Comparison of ENCODE assay signal across 1 cellular context in the genomic region with DNA sequence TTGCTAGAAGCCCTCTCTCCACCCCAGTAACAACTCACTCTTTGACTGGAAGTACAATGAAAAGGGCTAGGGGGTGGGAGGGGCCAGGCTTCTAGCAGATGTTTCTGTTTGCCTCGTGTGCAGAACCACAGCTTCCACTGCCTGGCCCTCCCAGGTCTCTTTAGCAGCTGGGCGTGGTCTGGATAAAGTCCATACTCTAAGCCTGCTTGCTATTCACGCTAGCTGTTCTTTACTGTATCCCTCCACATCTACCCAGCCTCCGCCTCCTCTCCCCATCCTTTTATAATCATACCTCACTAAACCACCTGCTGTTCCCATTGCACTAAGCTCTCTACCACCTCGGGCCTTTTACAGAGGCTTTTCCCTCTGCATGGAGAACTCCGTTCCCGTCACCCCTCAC.
TF ChIP-seq lines count a peak whose summit lies in the region.

No MANE protein-coding gene starts in this region.

TF ChIP-seq in HEK293, 187 proteins besides CTCF, POLR2A, EP300 and RAD21 (continued from another document):
- no peak for TF ChIP-seq EGR2 (tag by site-specific recombination; IDR thresholded peaks at IDR 0.05; ENCODE audit: low read depth)
- TF ChIP-seq KLF10 (tag by site-specific recombination; IDR thresholded peaks at IDR 0.05): no peak
- TF ChIP-seq ZBTB17 (tag by site-specific recombination; IDR thresholded peaks at IDR 0.05): peak; percentile 53
- TF ChIP-seq, protein P1, sequence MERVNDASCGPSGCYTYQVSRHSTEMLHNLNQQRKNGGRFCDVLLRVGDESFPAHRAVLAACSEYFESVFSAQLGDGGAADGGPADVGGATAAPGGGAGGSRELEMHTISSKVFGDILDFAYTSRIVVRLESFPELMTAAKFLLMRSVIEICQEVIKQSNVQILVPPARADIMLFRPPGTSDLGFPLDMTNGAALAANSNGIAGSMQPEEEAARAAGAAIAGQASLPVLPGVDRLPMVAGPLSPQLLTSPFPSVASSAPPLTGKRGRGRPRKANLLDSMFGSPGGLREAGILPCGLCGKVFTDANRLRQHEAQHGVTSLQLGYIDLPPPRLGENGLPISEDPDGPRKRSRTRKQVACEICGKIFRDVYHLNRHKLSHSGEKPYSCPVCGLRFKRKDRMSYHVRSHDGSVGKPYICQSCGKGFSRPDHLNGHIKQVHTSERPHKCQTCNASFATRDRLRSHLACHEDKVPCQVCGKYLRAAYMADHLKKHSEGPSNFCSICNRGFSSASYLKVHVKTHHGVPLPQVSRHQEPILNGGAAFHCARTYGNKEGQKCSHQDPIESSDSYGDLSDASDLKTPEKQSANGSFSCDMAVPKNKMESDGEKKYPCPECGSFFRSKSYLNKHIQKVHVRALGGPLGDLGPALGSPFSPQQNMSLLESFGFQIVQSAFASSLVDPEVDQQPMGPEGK (tag by site-specific recombination; IDR thresholded peaks at IDR 0.05): no peak
- TF ChIP-seq, protein P2, sequence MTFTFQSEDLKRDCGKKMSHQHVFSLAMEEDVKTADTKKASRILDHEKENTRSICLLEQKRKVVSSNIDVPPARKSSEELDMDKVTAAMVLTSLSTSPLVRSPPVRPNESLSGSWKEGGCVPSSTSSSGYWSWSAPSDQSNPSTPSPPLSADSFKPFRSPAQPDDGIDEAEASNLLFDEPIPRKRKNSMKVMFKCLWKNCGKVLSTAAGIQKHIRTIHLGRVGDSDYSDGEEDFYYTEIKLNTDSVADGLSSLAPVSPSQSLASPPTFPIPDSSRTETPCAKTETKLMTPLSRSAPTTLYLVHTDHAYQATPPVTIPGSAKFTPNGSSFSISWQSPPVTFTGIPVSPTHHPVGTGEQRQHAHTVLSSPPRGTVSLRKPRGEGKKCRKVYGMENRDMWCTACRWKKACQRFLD (tag by site-specific recombination; IDR thresholded peaks at IDR 0.05): no peak
- TF ChIP-seq, protein P3, sequence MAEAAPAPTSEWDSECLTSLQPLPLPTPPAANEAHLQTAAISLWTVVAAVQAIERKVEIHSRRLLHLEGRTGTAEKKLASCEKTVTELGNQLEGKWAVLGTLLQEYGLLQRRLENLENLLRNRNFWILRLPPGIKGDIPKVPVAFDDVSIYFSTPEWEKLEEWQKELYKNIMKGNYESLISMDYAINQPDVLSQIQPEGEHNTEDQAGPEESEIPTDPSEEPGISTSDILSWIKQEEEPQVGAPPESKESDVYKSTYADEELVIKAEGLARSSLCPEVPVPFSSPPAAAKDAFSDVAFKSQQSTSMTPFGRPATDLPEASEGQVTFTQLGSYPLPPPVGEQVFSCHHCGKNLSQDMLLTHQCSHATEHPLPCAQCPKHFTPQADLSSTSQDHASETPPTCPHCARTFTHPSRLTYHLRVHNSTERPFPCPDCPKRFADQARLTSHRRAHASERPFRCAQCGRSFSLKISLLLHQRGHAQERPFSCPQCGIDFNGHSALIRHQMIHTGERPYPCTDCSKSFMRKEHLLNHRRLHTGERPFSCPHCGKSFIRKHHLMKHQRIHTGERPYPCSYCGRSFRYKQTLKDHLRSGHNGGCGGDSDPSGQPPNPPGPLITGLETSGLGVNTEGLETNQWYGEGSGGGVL (tag by site-specific recombination; IDR thresholded peaks at IDR 0.05): no peak
- no peak for TF ChIP-seq ZNF629 (tag by site-specific recombination; IDR thresholded peaks at IDR 0.05)
- TF ChIP-seq WT1 (tag by site-specific recombination; IDR thresholded peaks at IDR 0.05): no peak
- TF ChIP-seq, protein P4, sequence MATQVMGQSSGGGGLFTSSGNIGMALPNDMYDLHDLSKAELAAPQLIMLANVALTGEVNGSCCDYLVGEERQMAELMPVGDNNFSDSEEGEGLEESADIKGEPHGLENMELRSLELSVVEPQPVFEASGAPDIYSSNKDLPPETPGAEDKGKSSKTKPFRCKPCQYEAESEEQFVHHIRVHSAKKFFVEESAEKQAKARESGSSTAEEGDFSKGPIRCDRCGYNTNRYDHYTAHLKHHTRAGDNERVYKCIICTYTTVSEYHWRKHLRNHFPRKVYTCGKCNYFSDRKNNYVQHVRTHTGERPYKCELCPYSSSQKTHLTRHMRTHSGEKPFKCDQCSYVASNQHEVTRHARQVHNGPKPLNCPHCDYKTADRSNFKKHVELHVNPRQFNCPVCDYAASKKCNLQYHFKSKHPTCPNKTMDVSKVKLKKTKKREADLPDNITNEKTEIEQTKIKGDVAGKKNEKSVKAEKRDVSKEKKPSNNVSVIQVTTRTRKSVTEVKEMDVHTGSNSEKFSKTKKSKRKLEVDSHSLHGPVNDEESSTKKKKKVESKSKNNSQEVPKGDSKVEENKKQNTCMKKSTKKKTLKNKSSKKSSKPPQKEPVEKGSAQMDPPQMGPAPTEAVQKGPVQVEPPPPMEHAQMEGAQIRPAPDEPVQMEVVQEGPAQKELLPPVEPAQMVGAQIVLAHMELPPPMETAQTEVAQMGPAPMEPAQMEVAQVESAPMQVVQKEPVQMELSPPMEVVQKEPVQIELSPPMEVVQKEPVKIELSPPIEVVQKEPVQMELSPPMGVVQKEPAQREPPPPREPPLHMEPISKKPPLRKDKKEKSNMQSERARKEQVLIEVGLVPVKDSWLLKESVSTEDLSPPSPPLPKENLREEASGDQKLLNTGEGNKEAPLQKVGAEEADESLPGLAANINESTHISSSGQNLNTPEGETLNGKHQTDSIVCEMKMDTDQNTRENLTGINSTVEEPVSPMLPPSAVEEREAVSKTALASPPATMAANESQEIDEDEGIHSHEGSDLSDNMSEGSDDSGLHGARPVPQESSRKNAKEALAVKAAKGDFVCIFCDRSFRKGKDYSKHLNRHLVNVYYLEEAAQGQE (tag by site-specific recombination; IDR thresholded peaks at IDR 0.05): no peak
- no peak for TF ChIP-seq ZNF133 (tag by site-specific recombination; IDR thresholded peaks at IDR 0.05)
- TF ChIP-seq, protein P5, sequence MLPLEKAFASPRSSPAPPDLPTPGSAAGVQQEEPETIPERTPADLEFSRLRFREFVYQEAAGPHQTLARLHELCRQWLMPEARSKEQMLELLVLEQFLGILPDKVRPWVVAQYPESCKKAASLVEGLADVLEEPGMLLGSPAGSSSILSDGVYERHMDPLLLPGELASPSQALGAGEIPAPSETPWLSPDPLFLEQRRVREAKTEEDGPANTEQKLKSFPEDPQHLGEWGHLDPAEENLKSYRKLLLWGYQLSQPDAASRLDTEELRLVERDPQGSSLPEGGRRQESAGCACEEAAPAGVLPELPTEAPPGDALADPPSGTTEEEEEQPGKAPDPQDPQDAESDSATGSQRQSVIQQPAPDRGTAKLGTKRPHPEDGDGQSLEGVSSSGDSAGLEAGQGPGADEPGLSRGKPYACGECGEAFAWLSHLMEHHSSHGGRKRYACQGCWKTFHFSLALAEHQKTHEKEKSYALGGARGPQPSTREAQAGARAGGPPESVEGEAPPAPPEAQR (tag by site-specific recombination; IDR thresholded peaks at IDR 0.05): no peak
- TF ChIP-seq ZNF776 (tag by site-specific recombination; IDR thresholded peaks at IDR 0.05; ENCODE audit: borderline replicate concordance): no peak
- TF ChIP-seq, protein P6, sequence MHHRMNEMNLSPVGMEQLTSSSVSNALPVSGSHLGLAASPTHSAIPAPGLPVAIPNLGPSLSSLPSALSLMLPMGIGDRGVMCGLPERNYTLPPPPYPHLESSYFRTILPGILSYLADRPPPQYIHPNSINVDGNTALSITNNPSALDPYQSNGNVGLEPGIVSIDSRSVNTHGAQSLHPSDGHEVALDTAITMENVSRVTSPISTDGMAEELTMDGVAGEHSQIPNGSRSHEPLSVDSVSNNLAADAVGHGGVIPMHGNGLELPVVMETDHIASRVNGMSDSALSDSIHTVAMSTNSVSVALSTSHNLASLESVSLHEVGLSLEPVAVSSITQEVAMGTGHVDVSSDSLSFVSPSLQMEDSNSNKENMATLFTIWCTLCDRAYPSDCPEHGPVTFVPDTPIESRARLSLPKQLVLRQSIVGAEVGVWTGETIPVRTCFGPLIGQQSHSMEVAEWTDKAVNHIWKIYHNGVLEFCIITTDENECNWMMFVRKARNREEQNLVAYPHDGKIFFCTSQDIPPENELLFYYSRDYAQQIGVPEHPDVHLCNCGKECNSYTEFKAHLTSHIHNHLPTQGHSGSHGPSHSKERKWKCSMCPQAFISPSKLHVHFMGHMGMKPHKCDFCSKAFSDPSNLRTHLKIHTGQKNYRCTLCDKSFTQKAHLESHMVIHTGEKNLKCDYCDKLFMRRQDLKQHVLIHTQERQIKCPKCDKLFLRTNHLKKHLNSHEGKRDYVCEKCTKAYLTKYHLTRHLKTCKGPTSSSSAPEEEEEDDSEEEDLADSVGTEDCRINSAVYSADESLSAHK (tag by site-specific recombination; IDR thresholded peaks at IDR 0.05): no peak
- TF ChIP-seq ZNF548 (tag by site-specific recombination; IDR thresholded peaks at IDR 0.05): no peak
- no peak for TF ChIP-seq SETDB1 (IDR thresholded peaks at IDR 0.05; ENCODE audit: insufficient read length, low read length)
- no peak for TF ChIP-seq TCF7L2 (IDR thresholded peaks at IDR 0.05; ENCODE audit: borderline replicate concordance, low read depth, low read length)
- no peak for TF ChIP-seq ZNF169 (tag by site-specific recombination; IDR thresholded peaks at IDR 0.05)
- no peak for TF ChIP-seq FEZF1 (tag by site-specific recombination; IDR thresholded peaks at IDR 0.05)
- TF ChIP-seq ZNF664 (tag by site-specific recombination; IDR thresholded peaks at IDR 0.05): peak; percentile 65
- TF ChIP-seq ZNF426 (tag by site-specific recombination; IDR thresholded peaks at IDR 0.05): no peak
- TF ChIP-seq MYNN (tag by site-specific recombination; IDR thresholded peaks at IDR 0.05; ENCODE audit: borderline replicate concordance): no peak
- TF ChIP-seq ZBTB48 (tag by site-specific recombination; IDR thresholded peaks at IDR 0.05): no peak
- TF ChIP-seq ZNF677 (tag by site-specific recombination; IDR thresholded peaks at IDR 0.05): peak; percentile 100
- TF ChIP-seq, protein P7, sequence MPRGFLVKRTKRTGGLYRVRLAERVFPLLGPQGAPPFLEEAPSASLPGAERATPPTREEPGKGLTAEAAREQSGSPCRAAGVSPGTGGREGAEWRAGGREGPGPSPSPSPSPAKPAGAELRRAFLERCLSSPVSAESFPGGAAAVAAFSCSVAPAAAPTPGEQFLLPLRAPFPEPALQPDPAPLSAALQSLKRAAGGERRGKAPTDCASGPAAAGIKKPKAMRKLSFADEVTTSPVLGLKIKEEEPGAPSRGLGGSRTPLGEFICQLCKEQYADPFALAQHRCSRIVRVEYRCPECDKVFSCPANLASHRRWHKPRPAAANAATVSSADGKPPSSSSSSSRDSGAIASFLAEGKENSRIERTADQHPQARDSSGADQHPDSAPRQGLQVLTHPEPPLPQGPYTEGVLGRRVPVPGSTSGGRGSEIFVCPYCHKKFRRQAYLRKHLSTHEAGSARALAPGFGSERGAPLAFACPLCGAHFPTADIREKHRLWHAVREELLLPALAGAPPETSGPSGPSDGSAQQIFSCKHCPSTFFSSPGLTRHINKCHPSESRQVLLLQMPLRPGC (tag by site-specific recombination; IDR thresholded peaks at IDR 0.05): no peak
- TF ChIP-seq, protein P8, sequence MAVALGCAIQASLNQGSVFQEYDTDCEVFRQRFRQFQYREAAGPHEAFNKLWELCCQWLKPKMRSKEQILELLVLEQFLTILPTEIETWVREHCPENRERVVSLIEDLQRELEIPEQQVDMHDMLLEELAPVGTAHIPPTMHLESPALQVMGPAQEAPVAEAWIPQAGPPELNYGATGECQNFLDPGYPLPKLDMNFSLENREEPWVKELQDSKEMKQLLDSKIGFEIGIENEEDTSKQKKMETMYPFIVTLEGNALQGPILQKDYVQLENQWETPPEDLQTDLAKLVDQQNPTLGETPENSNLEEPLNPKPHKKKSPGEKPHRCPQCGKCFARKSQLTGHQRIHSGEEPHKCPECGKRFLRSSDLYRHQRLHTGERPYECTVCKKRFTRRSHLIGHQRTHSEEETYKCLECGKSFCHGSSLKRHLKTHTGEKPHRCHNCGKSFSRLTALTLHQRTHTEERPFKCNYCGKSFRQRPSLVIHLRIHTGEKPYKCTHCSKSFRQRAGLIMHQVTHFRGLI (tag by site-specific recombination; IDR thresholded peaks at IDR 0.05): no peak
- peak; percentile 37; the same call in 1 of the 2 replicates for TF ChIP-seq KLF9 (tag by site-specific recombination; IDR thresholded peaks at IDR 0.05; ENCODE audit: low read depth)
- TF ChIP-seq, protein P9, sequence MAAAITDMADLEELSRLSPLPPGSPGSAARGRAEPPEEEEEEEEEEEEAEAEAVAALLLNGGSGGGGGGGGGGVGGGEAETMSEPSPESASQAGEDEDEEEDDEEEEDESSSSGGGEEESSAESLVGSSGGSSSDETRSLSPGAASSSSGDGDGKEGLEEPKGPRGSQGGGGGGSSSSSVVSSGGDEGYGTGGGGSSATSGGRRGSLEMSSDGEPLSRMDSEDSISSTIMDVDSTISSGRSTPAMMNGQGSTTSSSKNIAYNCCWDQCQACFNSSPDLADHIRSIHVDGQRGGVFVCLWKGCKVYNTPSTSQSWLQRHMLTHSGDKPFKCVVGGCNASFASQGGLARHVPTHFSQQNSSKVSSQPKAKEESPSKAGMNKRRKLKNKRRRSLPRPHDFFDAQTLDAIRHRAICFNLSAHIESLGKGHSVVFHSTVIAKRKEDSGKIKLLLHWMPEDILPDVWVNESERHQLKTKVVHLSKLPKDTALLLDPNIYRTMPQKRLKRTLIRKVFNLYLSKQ (tag by site-specific recombination; IDR thresholded peaks at IDR 0.05; ENCODE audit: borderline replicate concordance): no peak
